In genomic region chr2:218855305-218856167, GRCh38 we compare ENCODE assay signal across 3 cellular contexts.
A peak's percentile ranks its signal among the peaks of the same experiment; 100 is the strongest.
TF ChIP-seq lines count a peak whose summit lies in the region.

No MANE protein-coding gene starts in this region.

TF ChIP-seq in SK-N-SH, 30 proteins besides CTCF, POLR2A, EP300 and RAD21:
- TF ChIP-seq RCOR1 (IDR thresholded peaks at IDR 0.05; ENCODE audit: low read length) (no peak), MAX (IDR thresholded peaks at IDR 0.05; ENCODE audit: low read depth) (no peak), TEAD4 (IDR thresholded peaks at IDR 0.05; ENCODE audit: borderline replicate concordance, insufficient read depth) (no peak), ELF1 (IDR thresholded peaks at IDR 0.05) (no peak), TCF12 (IDR thresholded peaks at IDR 0.05) (no peak), RXRA (IDR thresholded peaks at IDR 0.05; ENCODE audit: borderline replicate concordance, low read depth) (no peak), GABPA (IDR thresholded peaks at IDR 0.05; ENCODE audit: low read depth) (no peak), CHD2 (IDR thresholded peaks at IDR 0.05; ENCODE audit: low read length, partially characterized antibody) (no peak), NRF1 (IDR thresholded peaks at IDR 0.05; ENCODE audit: low read depth, low read length) (no peak)
- TF ChIP-seq, protein P1, sequence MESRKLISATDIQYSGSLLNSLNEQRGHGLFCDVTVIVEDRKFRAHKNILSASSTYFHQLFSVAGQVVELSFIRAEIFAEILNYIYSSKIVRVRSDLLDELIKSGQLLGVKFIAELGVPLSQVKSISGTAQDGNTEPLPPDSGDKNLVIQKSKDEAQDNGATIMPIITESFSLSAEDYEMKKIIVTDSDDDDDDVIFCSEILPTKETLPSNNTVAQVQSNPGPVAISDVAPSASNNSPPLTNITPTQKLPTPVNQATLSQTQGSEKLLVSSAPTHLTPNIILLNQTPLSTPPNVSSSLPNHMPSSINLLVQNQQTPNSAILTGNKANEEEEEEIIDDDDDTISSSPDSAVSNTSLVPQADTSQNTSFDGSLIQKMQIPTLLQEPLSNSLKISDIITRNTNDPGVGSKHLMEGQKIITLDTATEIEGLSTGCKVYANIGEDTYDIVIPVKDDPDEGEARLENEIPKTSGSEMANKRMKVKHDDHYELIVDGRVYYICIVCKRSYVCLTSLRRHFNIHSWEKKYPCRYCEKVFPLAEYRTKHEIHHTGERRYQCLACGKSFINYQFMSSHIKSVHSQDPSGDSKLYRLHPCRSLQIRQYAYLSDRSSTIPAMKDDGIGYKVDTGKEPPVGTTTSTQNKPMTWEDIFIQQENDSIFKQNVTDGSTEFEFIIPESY (IDR thresholded peaks at IDR 0.05; ENCODE audit: borderline replicate concordance, low read depth), result no peak
- TF ChIP-seq, protein P2, sequence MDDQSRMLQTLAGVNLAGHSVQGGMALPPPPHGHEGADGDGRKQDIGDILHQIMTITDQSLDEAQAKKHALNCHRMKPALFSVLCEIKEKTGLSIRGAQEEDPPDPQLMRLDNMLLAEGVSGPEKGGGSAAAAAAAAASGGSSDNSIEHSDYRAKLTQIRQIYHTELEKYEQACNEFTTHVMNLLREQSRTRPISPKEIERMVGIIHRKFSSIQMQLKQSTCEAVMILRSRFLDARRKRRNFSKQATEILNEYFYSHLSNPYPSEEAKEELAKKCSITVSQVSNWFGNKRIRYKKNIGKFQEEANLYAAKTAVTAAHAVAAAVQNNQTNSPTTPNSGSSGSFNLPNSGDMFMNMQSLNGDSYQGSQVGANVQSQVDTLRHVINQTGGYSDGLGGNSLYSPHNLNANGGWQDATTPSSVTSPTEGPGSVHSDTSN (IDR thresholded peaks at IDR 0.05), result no peak

TF ChIP-seq in SK-N-SH treated with all-trans-retinoic acid at 6 μM for 48 hours, 23 proteins besides CTCF, POLR2A, EP300 and RAD21:
- no peak for TF ChIP-seq ZNF8 (CRISPR knock-in tag; IDR thresholded peaks at IDR 0.05)

TF ChIP-seq in H1, 55 proteins besides CTCF, POLR2A, EP300 and RAD21:
- TF ChIP-seq GTF2F1 (IDR thresholded peaks at IDR 0.05; ENCODE audit: borderline replicate concordance, low read depth, low read length) (no peak), SUZ12 (IDR thresholded peaks at IDR 0.05; ENCODE audit: low read length) (0 out of 2 replicates have a peak, but pooled peaks have one; percentile 35), SAP30 (IDR thresholded peaks at IDR 0.05; ENCODE audit: insufficient read depth, insufficient replicate concordance, low read length) (no peak), CHD1 (IDR thresholded peaks at IDR 0.05; ENCODE audit: low read depth, low read length) (no peak), MAX (IDR thresholded peaks at IDR 0.05) (no peak), EZH2 (IDR thresholded peaks at IDR 0.05; ENCODE audit: low read depth, low read length, severe bottlenecking) (peak; percentile 34), USF2 (IDR thresholded peaks at IDR 0.05; ENCODE audit: low read length) (no peak), SP1 (IDR thresholded peaks at IDR 0.05; ENCODE audit: low read depth, low read length) (no peak), NRF1 (IDR thresholded peaks at IDR 0.05; ENCODE audit: low read depth, low read length) (no peak), CEBPB (IDR thresholded peaks at IDR 0.05; ENCODE audit: low read depth, low read length) (no peak), JUND (IDR thresholded peaks at IDR 0.05; ENCODE audit: low read length) (no peak), CREB1 (IDR thresholded peaks at IDR 0.05) (no peak), CBX8 (IDR thresholded peaks at IDR 0.05; ENCODE audit: borderline replicate concordance, low read depth, low read length) (no peak), SIN3A (conservative IDR thresholded peaks at IDR 0.05 in 1 of 2, IDR thresholded peaks at IDR 0.05 in 1 of 2; ENCODE audit: low read depth in 1 of 2, low read length in 2 of 2) (no peak), BCL11A (IDR thresholded peaks at IDR 0.05; ENCODE audit: low read depth in 2 of 2, low read length in 2 of 2) (no peak), ASH2L (IDR thresholded peaks at IDR 0.05; ENCODE audit: low read length) (no peak)
